Comparison of ENCODE assay signal across 17 cellular contexts in genomic region chr10:74988055-74988773, GRCh38.
DNase-seq lines count a peak whose midpoint lies in the region; ATAC-seq and TF ChIP-seq lines count a peak whose summit lies in the region.
"Had no signal": no experiment of that assay in that cellular context is flagged by ENCODE, and none has a peak within 500 bp of the region (broad histone marks: within the 10 kb centered on the region; RNA-seq: fewer than 3 reads in every experiment).

No MANE protein-coding gene starts in this region.

- H3K9me3 ChIP-seq in MM.1S (replicated peaks; ENCODE audit: insufficient read depth, low read length) (no peaks in the 10 kb centered on the region), parathyroid adenoma (ENCODE audit: control insufficient read depth, low read length) (no peaks in the 10 kb centered on the region)
- H3K9me3 ChIP-seq: BLaER1, tibial nerve had no signal

- CTCF ChIA-PET in activated CD8-positive, alpha-beta memory T cell treated with anti-CD3 and anti-CD28 coated beads, Interleukin-2, amount 10 ng/mL, durations not matched to agents 7 days and 5 days (lab: Charles Lee): interaction anchor here (1.5 kb wide), 1 partner anchor 31 kb away, joined by 4 read pairs; no protein-coding TSS in a partner anchor

- peak overlapping the region; percentile 5; the same call in 1 of the 2 replicates for H3K4me3 ChIP-seq in MM.1S (ENCODE audit: low read length)
- no peak overlapping the region for H3K4me3 ChIP-seq in parathyroid adenoma (ENCODE audit: low read depth, low read length)
- H3K4me3 ChIP-seq: BLaER1, tibial nerve had no signal

- H3K9ac ChIP-seq in MM.1S (ENCODE audit: low read length) (no peak overlapping the region), parathyroid adenoma (no peak overlapping the region)
- H3K9ac ChIP-seq: BLaER1 had no signal

- H3K9me2 ChIP-seq in MM.1S (replicated peaks; ENCODE audit: insufficient read depth, low read length): no peaks in the 10 kb centered on the region

- H4K20me1 ChIP-seq in MM.1S (ENCODE audit: insufficient read depth, low read length): no peaks in the 10 kb centered on the region
- H4K20me1 ChIP-seq: BLaER1 had no signal

- peaks cover 23% of the 10 kb centered on the region for H3K4me1 Mint-ChIP-seq in activated CD8-positive, alpha-beta memory T cell treated with anti-CD3 and anti-CD28 coated beads, Interleukin-2, amount 10 ng/mL, durations not matched to agents 7 days and 5 days
- H3K4me1 Mint-ChIP-seq: WTC11 had no signal

- DNase-seq in EH (ENCODE audit: low read depth) (peak; percentile 8), MM.1S (peak; percentile 48), cerebellar cortex (ENCODE audit: low spot score) (no peak)
- DNase-seq in activated CD8-positive, alpha-beta memory T cell treated with anti-CD3 and anti-CD28 coated beads, Interleukin-2, amount 10 ng/mL, durations not matched to agents 7 days and 5 days: no peak
- DNase-seq: activated CD8-positive, alpha-beta memory T cell treated with anti-CD3 and anti-CD28 coated beads, Interleukin-2, amount 50 U/mL, for 4 hours; NCI-H1048; occipital lobe; PC-3 had no signal

- H3K36me3 ChIP-seq in MM.1S (replicated peaks; ENCODE audit: insufficient read depth, low read length) (no peaks in the 10 kb centered on the region), parathyroid adenoma (ENCODE audit: control insufficient read depth, insufficient read depth, low read length) (no peaks in the 10 kb centered on the region)

- H3K79me2 ChIP-seq in MM.1S (ENCODE audit: low read length) (no peaks in the 10 kb centered on the region), parathyroid adenoma (no peaks in the 10 kb centered on the region)

- H3K27me3 ChIP-seq in MM.1S (replicated peaks; ENCODE audit: insufficient read depth, low read length) (no peaks in the 10 kb centered on the region), parathyroid adenoma (ENCODE audit: control insufficient read depth, insufficient read depth, low read length) (no peaks in the 10 kb centered on the region)
- H3K27me3 ChIP-seq: BLaER1, tibial nerve had no signal

- H3K27me3 Mint-ChIP-seq in activated CD8-positive, alpha-beta memory T cell treated with anti-CD3 and anti-CD28 coated beads, Interleukin-2, amount 10 ng/mL, durations not matched to agents 7 days and 5 days: no peaks in the 10 kb centered on the region
- H3K27me3 Mint-ChIP-seq: memory B cell had no signal

- H3K27ac ChIP-seq in MM.1S (ENCODE audit: low read length): peak overlapping the region; percentile 11; the same call in 1 of the 2 replicates
- peak overlapping the region; percentile 1 for H3K27ac ChIP-seq in cingulate gyrus (ENCODE audit: low read depth, low read length)
- no peak overlapping the region for H3K27ac ChIP-seq in parathyroid adenoma
- H3K27ac ChIP-seq: BLaER1 had no signal

- H3K27ac Mint-ChIP-seq in activated CD8-positive, alpha-beta memory T cell treated with anti-CD3 and anti-CD28 coated beads, Interleukin-2, amount 10 ng/mL, durations not matched to agents 7 days and 5 days: no peak overlapping the region
- H3K27ac Mint-ChIP-seq: memory B cell, WTC11 had no signal

- H3F3A ChIP-seq in MM.1S (ENCODE audit: insufficient read depth, low read length): no peaks in the 10 kb centered on the region; the same call in 1 of the 2 replicates

- H2AFZ ChIP-seq in MM.1S (ENCODE audit: low read length) (no peak overlapping the region), parathyroid adenoma (no peak overlapping the region)

- H3K9me3 Mint-ChIP-seq in activated CD8-positive, alpha-beta memory T cell treated with anti-CD3 and anti-CD28 coated beads, Interleukin-2, amount 10 ng/mL, durations not matched to agents 7 days and 5 days (ENCODE audit: low read depth): no peaks in the 10 kb centered on the region
- H3K9me3 Mint-ChIP-seq: activated naive CD4-positive, alpha-beta T cell treated with anti-CD3 and anti-CD28 coated beads, Interleukin-2, amount 50 U/mL, for 72 hours; memory B cell; WTC11 had no signal

- H3K36me3 Mint-ChIP-seq in activated CD8-positive, alpha-beta memory T cell treated with anti-CD3 and anti-CD28 coated beads, Interleukin-2, amount 10 ng/mL, durations not matched to agents 7 days and 5 days: peaks cover 29% of the 10 kb centered on the region
- H3K36me3 Mint-ChIP-seq: WTC11 had no signal

- H3K4me2 ChIP-seq in MM.1S (ENCODE audit: low read depth, low read length) (peak overlapping the region; percentile 42), parathyroid adenoma (ENCODE audit: low read length) (peak overlapping the region; percentile 15)
- H3K4me2 ChIP-seq: BLaER1 had no signal

- no peak for TF ChIP-seq CTCF in MM.1S (IDR thresholded peaks at IDR 0.05; ENCODE audit: low read length)
- no peak for TF ChIP-seq CTCF in parathyroid adenoma (IDR thresholded peaks at IDR 0.05)

- ATAC-seq in GM21447 (IDR thresholded peaks at IDR 0.05; ENCODE audit: unreplicated experiment) (no peak), GM18517 (IDR thresholded peaks at IDR 0.05; ENCODE audit: unreplicated experiment) (no peak)
- ATAC-seq in activated CD8-positive, alpha-beta memory T cell treated with anti-CD3 and anti-CD28 coated beads, Interleukin-2, amount 10 ng/mL, durations not matched to agents 7 days and 5 days: no peak
- ATAC-seq: activated naive CD4-positive, alpha-beta T cell treated with anti-CD3 and anti-CD28 coated beads, Interleukin-2, amount 50 U/mL, for 72 hours; PC-3; WTC11 had no signal

- peaks cover 28% of the 10 kb centered on the region for H3K4me1 ChIP-seq in MM.1S (ENCODE audit: low read length)
- peaks cover 9% of the 10 kb centered on the region for H3K4me1 ChIP-seq in parathyroid adenoma

- H3K4me3 Mint-ChIP-seq in activated CD8-positive, alpha-beta memory T cell treated with anti-CD3 and anti-CD28 coated beads, Interleukin-2, amount 10 ng/mL, durations not matched to agents 7 days and 5 days: no peak overlapping the region
- H3K4me3 Mint-ChIP-seq: memory B cell, WTC11 had no signal

Comparison
In these comparisons a context has a peak if more than half of its experiments do, and no peak if none do; other contexts are left out.
1. DNase-seq: peak in EH (single experiment) and MM.1S (single experiment); none in cerebellar cortex (single experiment) and activated CD8-positive, alpha-beta memory T cell treated with anti-CD3 and anti-CD28 coated beads, Interleukin-2, amount 10 ng/mL, durations not matched to agents 7 days and 5 days (single experiment).